Comparison of ENCODE assay signal across 25 cellular contexts in genomic region chr18:36745219-36745975, GRCh38.
A peak's percentile ranks its signal among the peaks of the same experiment; 100 is the strongest.
DNase-seq lines count a peak whose midpoint lies in the region; ATAC-seq, FAIRE-seq and TF ChIP-seq lines count a peak whose summit lies in the region.
"Had no signal": no experiment of that assay in that cellular context is flagged by ENCODE, and none has a peak within 500 bp of the region (broad histone marks: within the 10 kb centered on the region; RNA-seq: fewer than 3 reads in every experiment).

No MANE protein-coding gene starts in this region.

- WGBS in neuronal stem cell (ENCODE audit: extremely low coverage in 2 of 2, insufficient read length in 2 of 2, insufficient replicate concordance in 1 of 2), 2 donors, result no CpG with 5 or more reads among the region's 25 CpGs

- no peak overlapping the region for H3K4ac ChIP-seq in neuronal stem cell (ENCODE audit: low read length)

- no peak overlapping the region for H3K4me3 Mint-ChIP-seq in HFFc6
- no peak overlapping the region for H3K4me3 Mint-ChIP-seq in natural killer cell treated with Interleukin-12 subunit alpha and Interleukin-12 subunit beta and Interleukin-15 and Interleukin-18, amount 100 ng/mL, for 72 hours
- H3K4me3 Mint-ChIP-seq: IgD-negative memory B cell had no signal

- H2AFZ ChIP-seq in Karpas-422 (ENCODE audit: low read length) (no peak overlapping the region), neuronal stem cell (ENCODE audit: low read length) (no peak overlapping the region)

- peaks cover 3% of the 10 kb centered on the region for H3K79me1 ChIP-seq in neuronal stem cell (ENCODE audit: low read depth, low read length)

- H3K36me3 Mint-ChIP-seq in HFFc6 (ENCODE audit: low read depth), result peaks cover 61% of the 10 kb centered on the region
- no peaks in the 10 kb centered on the region for H3K36me3 Mint-ChIP-seq in natural killer cell treated with Interleukin-12 subunit alpha and Interleukin-12 subunit beta and Interleukin-15 and Interleukin-18, amount 100 ng/mL, for 72 hours
- H3K36me3 Mint-ChIP-seq: IgD-negative memory B cell had no signal

- H3K18ac ChIP-seq in neuronal stem cell (ENCODE audit: low read length), result no peak overlapping the region

- TF ChIP-seq CTCF in HFFc6 (IDR thresholded peaks at IDR 0.05) (no peak), bronchial epithelial cell (IDR thresholded peaks at IDR 0.05; ENCODE audit: insufficient read depth, low read length, severe bottlenecking) (no peak)

- H3K27me3 ChIP-seq in Karpas-422 (ENCODE audit: low read length), result no peaks in the 10 kb centered on the region
- H3K27me3 ChIP-seq in bronchial epithelial cell (ENCODE audit: control insufficient read depth, insufficient read depth, low read length), result no peaks in the 10 kb centered on the region
- H3K27me3 ChIP-seq in neuronal stem cell (ENCODE audit: control insufficient read depth in 3 of 3, insufficient read depth in 3 of 3, low read depth in 1 of 3, low read length in 3 of 3), result no peaks in the 10 kb centered on the region
- H3K27me3 ChIP-seq: Peyer's patch had no signal

- H2AK5ac ChIP-seq in neuronal stem cell (ENCODE audit: low read depth, low read length), result no peak overlapping the region

- H2BK15ac ChIP-seq in neuronal stem cell (ENCODE audit: low read length), result no peak overlapping the region

- peaks cover 19% of the 10 kb centered on the region for H3K4me1 ChIP-seq in Karpas-422 (ENCODE audit: low read length)
- H3K4me1 ChIP-seq in neuronal stem cell (ENCODE audit: control insufficient read depth in 2 of 2, insufficient read depth in 1 of 2, low read depth in 1 of 2, low read length in 2 of 2), result no peaks in the 10 kb centered on the region
- H3K4me1 ChIP-seq: Peyer's patch had no signal

- H3K23ac ChIP-seq in neuronal stem cell (ENCODE audit: low read depth, low read length, poor library complexity), result no peak overlapping the region

- H2BK12ac ChIP-seq in neuronal stem cell (ENCODE audit: low read length), result no peak overlapping the region

- H3K79me2 ChIP-seq in Karpas-422 (ENCODE audit: low read length), result no peaks in the 10 kb centered on the region

- no peak overlapping the region for H2BK120ac ChIP-seq in neuronal stem cell (ENCODE audit: low read depth, low read length)

- peak overlapping the region; percentile 22 for H2BK5ac ChIP-seq in neuronal stem cell (ENCODE audit: low read length)

- H3K4me1 Mint-ChIP-seq in HFFc6 (ENCODE audit: low read depth), result peaks cover 19% of the 10 kb centered on the region
- no peaks in the 10 kb centered on the region for H3K4me1 Mint-ChIP-seq in natural killer cell treated with Interleukin-12 subunit alpha and Interleukin-12 subunit beta and Interleukin-15 and Interleukin-18, amount 100 ng/mL, for 72 hours (ENCODE audit: low read depth in 2 of 2)
- H3K4me1 Mint-ChIP-seq: IgD-negative memory B cell had no signal

- H3K27me3 Mint-ChIP-seq in HFFc6 (ENCODE audit: insufficient read depth), result peaks cover 3% of the 10 kb centered on the region
- H3K27me3 Mint-ChIP-seq in natural killer cell treated with Interleukin-12 subunit alpha and Interleukin-12 subunit beta and Interleukin-15 and Interleukin-18, amount 100 ng/mL, for 72 hours, result peaks cover 12 to 25% of the 10 kb centered on the region in 2 donors

- no peaks in the 10 kb centered on the region for H3K9me3 ChIP-seq in Karpas-422 (ENCODE audit: low read length)
- peaks cover 2 to 8% of the 10 kb centered on the region in 2 donors for H3K9me3 ChIP-seq in neuronal stem cell (replicated peaks in 1 of 2; ENCODE audit: control insufficient read depth in 2 of 2, insufficient read depth in 1 of 2, low read depth in 1 of 2, low read length in 2 of 2)
- H3K9me3 ChIP-seq: Peyer's patch had no signal

- H3K27ac ChIP-seq in Karpas-422 (ENCODE audit: low read length), result peak overlapping the region; percentile 36
- no peak overlapping the region for H3K27ac ChIP-seq in neuronal stem cell (replicated peaks; ENCODE audit: low read length)
- H3K27ac ChIP-seq: C4-2B, HL-60, Peyer's patch had no signal

- no peaks in the 10 kb centered on the region for H3K9me2 ChIP-seq in Karpas-422 (replicated peaks; ENCODE audit: insufficient read depth, low read length)

- H3K14ac ChIP-seq in neuronal stem cell (ENCODE audit: low read length), result no peak overlapping the region

- no peak overlapping the region for H4K8ac ChIP-seq in neuronal stem cell (ENCODE audit: low read depth, low read length)

- H3K9ac ChIP-seq in Karpas-422 (ENCODE audit: low read length) (no peak overlapping the region), neuronal stem cell (ENCODE audit: low read depth, low read length, poor library complexity) (no peak overlapping the region)

- H4K91ac ChIP-seq in neuronal stem cell (ENCODE audit: low read depth, low read length, poor library complexity), result no peak overlapping the region

- FAIRE-seq in bronchial epithelial cell (lab: Jason Lieb, UNC), result peak; percentile 80
- FAIRE-seq: D721Med, GM12892, GM18507, H54, HTR-8/SVneo had no signal

- no peaks in the 10 kb centered on the region for H3K9me3 Mint-ChIP-seq in HFFc6
- no peaks in the 10 kb centered on the region for H3K9me3 Mint-ChIP-seq in natural killer cell treated with Interleukin-12 subunit alpha and Interleukin-12 subunit beta and Interleukin-15 and Interleukin-18, amount 100 ng/mL, for 72 hours
- H3K9me3 Mint-ChIP-seq: IgD-negative memory B cell had no signal

- H3K4me2 ChIP-seq in Karpas-422 (ENCODE audit: low read depth, low read length, poor library complexity, severe bottlenecking) (no peak overlapping the region), neuronal stem cell (ENCODE audit: insufficient read depth, low read length, poor library complexity, severe bottlenecking) (no peak overlapping the region)

- no peak for ATAC-seq in HG03378 (IDR thresholded peaks at IDR 0.05; ENCODE audit: unreplicated experiment)
- ATAC-seq in natural killer cell treated with Interleukin-12 subunit alpha and Interleukin-12 subunit beta and Interleukin-15 and Interleukin-18, amount 100 ng/mL, for 72 hours, result no peak

- H3K36me3 ChIP-seq in Karpas-422 (ENCODE audit: insufficient read depth, low read length), result peaks cover 9% of the 10 kb centered on the region; the same call in 1 of the 2 replicates
- no peaks in the 10 kb centered on the region for H3K36me3 ChIP-seq in bronchial epithelial cell (ENCODE audit: control insufficient read depth, insufficient read depth, low read length)
- H3K36me3 ChIP-seq in neuronal stem cell (replicated peaks in 1 of 2; ENCODE audit: control insufficient read depth in 2 of 2, insufficient read depth in 2 of 2, low read length in 2 of 2), result peaks cover 21 to 70% of the 10 kb centered on the region in 2 donors
- H3K36me3 ChIP-seq: Peyer's patch had no signal

- H3K4me3 ChIP-seq in Karpas-422 (ENCODE audit: low read length) (no peak overlapping the region), bronchial epithelial cell (ENCODE audit: low read depth, low read length) (no peak overlapping the region), neuronal stem cell (ENCODE audit: low read length in 2 of 2) (no peak overlapping the region)
- H3K4me3 ChIP-seq: Peyer's patch had no signal

- no peaks in the 10 kb centered on the region for H4K20me1 ChIP-seq in Karpas-422 (ENCODE audit: insufficient read depth, low read depth, low read length)

- peak overlapping the region; percentile 21; the same call in 1 of the 2 replicates for H3K27ac Mint-ChIP-seq in HFFc6
- H3K27ac Mint-ChIP-seq in natural killer cell treated with Interleukin-12 subunit alpha and Interleukin-12 subunit beta and Interleukin-15 and Interleukin-18, amount 100 ng/mL, for 72 hours, result no peak overlapping the region
- H3K27ac Mint-ChIP-seq: IgD-negative memory B cell had no signal

- no peak for DNase-seq in HFFc6
- DNase-seq in Karpas-422, result no peak
- DNase-seq in bronchial epithelial cell (ENCODE audit: low read depth), result peak; percentile 71
- DNase-seq in neuronal stem cell (ENCODE audit: low spot score), result no peak
- no peak for DNase-seq in NCI-H1092 treated with DMSO at 0.1 percent for 48 hours (lab: John Stamatoyannopoulos, UW)
- DNase-seq in Ammon's horn (ENCODE audit: low spot score), result no peak
- DNase-seq in natural killer cell treated with Interleukin-12 subunit alpha and Interleukin-12 subunit beta and Interleukin-15 and Interleukin-18, amount 100 ng/mL, for 72 hours (ENCODE audit: low spot score), result no peak
- DNase-seq: ACHN; DMS79; NCI-H1105; NCI-H2081; NCI-H2171 treated with DMSO at 0.1 percent for 48 hours; NCI-H446 treated with DMSO at 0.1 percent for 48 hours; NCI-H748 treated with DMSO at 0.1 percent for 48 hours; NK-92 treated with Interleukin-12 subunit alpha and Interleukin-12 subunit beta, amount 100 ng/mL, for 24 hours; Peyer's patch had no signal
